In the genomic region with DNA sequence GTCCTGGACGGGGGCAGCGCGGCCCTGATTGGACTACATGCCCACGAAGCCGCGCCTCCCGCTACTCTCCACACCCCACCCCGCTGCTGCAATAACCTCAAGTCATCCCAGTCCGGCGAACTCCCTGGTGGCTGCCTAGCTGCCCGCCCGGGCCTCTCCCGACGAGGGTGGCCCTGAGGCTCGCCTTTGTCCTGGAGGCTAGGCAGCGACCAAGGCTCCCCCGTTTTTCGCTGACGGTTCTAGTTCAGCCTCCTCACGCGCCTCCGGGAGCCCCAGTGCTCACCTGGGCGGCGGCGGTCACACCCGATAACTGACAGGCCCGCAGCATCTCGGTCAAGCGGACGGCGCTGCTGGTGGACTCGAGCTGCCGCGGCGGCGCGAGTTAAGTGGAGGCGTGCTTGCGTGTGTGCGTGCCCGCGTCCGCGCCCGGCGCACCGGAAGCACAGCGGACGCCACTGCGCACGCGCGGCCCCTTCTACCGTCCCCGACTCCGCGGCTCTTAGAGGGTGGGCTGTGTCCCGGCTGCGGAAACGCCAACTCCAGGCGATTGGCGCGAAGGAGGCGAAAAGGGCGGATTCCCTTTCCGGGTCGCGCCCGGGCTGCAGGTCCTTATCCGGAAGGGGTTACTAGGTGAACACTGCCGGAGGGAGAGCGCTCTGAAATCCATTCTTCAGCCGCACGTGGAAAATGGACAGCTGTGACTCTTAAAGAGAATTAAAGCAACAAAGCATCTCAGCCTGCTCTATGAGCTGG, we compare ENCODE assay signal across 8 cellular contexts. TPM values are rescaled to one million over a fixed set of nuclear protein-coding genes. Genes with fewer than 3 reads are reported as not detected.
A peak's percentile ranks its signal among the peaks of the same experiment; 100 is the strongest.
DNase-seq lines count a peak whose midpoint lies in the region; ATAC-seq and TF ChIP-seq lines count a peak whose summit lies in the region.

TSS of gene IMMT (minus strand) at position 408 of the 753 bp plus-strand sequence. CDS start at position 328, 80 bp downstream.

- peak within 1 kb of the TSS; percentile 97 for H3K27ac Mint-ChIP-seq in mesothelial cell of epicardium

- no peaks in the 10 kb centered on the region for H3K9me3 ChIP-seq in NT2/D1 (ENCODE audit: insufficient read depth, low read length)

- H3K4me3 Mint-ChIP-seq in mesothelial cell of epicardium, result peak within 1 kb of the TSS; percentile 81

- H3K36me3 Mint-ChIP-seq in mesothelial cell of epicardium, result peaks cover 3% of the 10 kb centered on the region

- DNase-seq in COR-L47 (lab: John Stamatoyannopoulos, UW), result peak; percentile 97
- peak in 75 of 76 experiments; percentile 52 to 95 (median 92) for DNase-seq in HUDEP-2 (lab: John Stamatoyannopoulos, UW; ENCODE audit: unreplicated experiment in 76 of 76)
- DNase-seq in NT2/D1 (ENCODE audit: low read depth, low spot score), result peak; percentile 97
- DNase-seq in activated CD8-positive, alpha-beta memory T cell treated with anti-CD3 and anti-CD28 coated beads, Interleukin-2, amount 50 U/mL, for 24 hours (ENCODE audit: extremely low read depth), result peak; percentile 95
- peak; percentile 91 to 92 for DNase-seq in mesothelial cell of epicardium (ENCODE audit: low spot score in 2 of 2, unreplicated experiment in 2 of 2)
- DNase-seq in stimulated activated CD8-positive, alpha-beta memory T cell treated with anti-CD3 and anti-CD28 coated beads, Interleukin-15, amount 100 ng/mL, for 48 hours (ENCODE audit: low read depth in 2 of 2), result peak; percentile 90 to 98

- H3K27me3 ChIP-seq in NT2/D1 (ENCODE audit: insufficient read depth, insufficient read length), result no peaks in the 10 kb centered on the region

- peak; percentile 80 for ATAC-seq in GM21381 (IDR thresholded peaks at IDR 0.05; ENCODE audit: unreplicated experiment)

- H3K36me3 ChIP-seq in NT2/D1 (ENCODE audit: insufficient read depth, insufficient read length, low read length), result peaks cover 19% of the 10 kb centered on the region

- no peaks in the 10 kb centered on the region for H3K9me3 Mint-ChIP-seq in mesothelial cell of epicardium

- H3K4me3 ChIP-seq in NT2/D1 (ENCODE audit: insufficient read length, low read depth), result peak within 1 kb of the TSS; percentile 94

- no peak for TF ChIP-seq CTCF in mesothelial cell of epicardium (IDR thresholded peaks at IDR 0.05; ENCODE audit: unreplicated experiment)

- in situ Hi-C loops in endometrial microvascular endothelial cells (cut with HindIII; ENCODE audit: inconsistent ontology term, low pct_unique_long_range_greater_than_20kb, low sequenced_read_pairs), result no loop called here

- peak within 1 kb of the TSS; percentile 98 for H3K9ac ChIP-seq in NT2/D1 (ENCODE audit: insufficient read length, low read depth)

- peaks cover 34% of the 10 kb centered on the region for H3K4me1 Mint-ChIP-seq in mesothelial cell of epicardium

- no peaks in the 10 kb centered on the region for H3K27me3 Mint-ChIP-seq in mesothelial cell of epicardium (ENCODE audit: low read depth)

- H3K4me1 ChIP-seq in NT2/D1 (ENCODE audit: insufficient read depth, insufficient read length), result no peaks in the 10 kb centered on the region

RNA-seq across cellular contexts. Expression of gene IMMT, which starts in this region (rescaled TPM):
- 77.8 TPM for total RNA-seq in endometrial microvascular endothelial cells (ENCODE audit: inconsistent ontology term)
- total RNA-seq in mesothelial cell of epicardium, result 70.4 to 74.2 TPM (median 72.6 TPM) in 3 replicates

Comparison
In these comparisons a context has a peak if more than half of its experiments do, and no peak if none do; other contexts are left out.
1. Peak in every context shown above with its lines: DNase-seq, ATAC-seq and H3K4me3 ChIP-seq.